In genomic region chr4:126890383-126890782, GRCh38 we compare ENCODE assay signal across 35 cellular contexts.
"Had no signal": no experiment of that assay in that cellular context is flagged by ENCODE, and none has a peak within 500 bp of the region (broad histone marks: within the 10 kb centered on the region; RNA-seq: fewer than 3 reads in every experiment).

No MANE protein-coding gene starts in this region.

- ATAC-seq: activated CD4-positive, CD25-positive, alpha-beta regulatory T cell treated with anti-CD3 and anti-CD28 coated beads, Interleukin-2, amount 50 U/mL, for 24 hours; activated CD8-positive, alpha-beta T cell treated with anti-CD3 and anti-CD28 coated beads for 36 hours; activated naive CD8-positive, alpha-beta T cell treated with anti-CD3 and anti-CD28 coated beads, Interleukin-2, amount 50 U/mL, for 24 hours; activated T-cell treated with anti-CD3 and anti-CD28 coated beads, Interleukin-2, amount 50 U/mL, for 4 hours; activated T-helper 17 cell treated with anti-CD3 and anti-CD28 coated beads, Interleukin-2, amount 50 U/mL, for 72 hours; gastrocnemius medialis; heart right ventricle; T-helper 17 cell had no signal

- H3K4me3 ChIP-seq: ascending aorta, breast epithelium, cardiac muscle cell, coronary artery, dorsolateral prefrontal cortex, esophagus muscularis mucosa, gastrocnemius medialis, heart right ventricle, hepatocyte had no signal

- H3K27me3 Mint-ChIP-seq: activated B cell treated with CpG ODN at 0.5 μM for 24 hours; activated CD8-positive, alpha-beta T cell treated with anti-CD3 and anti-CD28 coated beads for 36 hours; activated naive CD4-positive, alpha-beta T cell treated with anti-CD3 and anti-CD28 coated beads, Interleukin-2, amount 50 U/mL, for 24 hours; activated naive CD8-positive, alpha-beta T cell treated with anti-CD3 and anti-CD28 coated beads for 36 hours; activated naive CD8-positive, alpha-beta T cell treated with anti-CD3 and anti-CD28 coated beads, Interleukin-2, amount 50 U/mL, for 24 hours; activated T-helper 17 cell treated with anti-CD3 and anti-CD28 coated beads, Interleukin-2, amount 50 U/mL, for 72 hours; brain; dendritic cell treated with granulocyte-macrophage colony-stimulating factor and Interleukin-4, amounts not matched to agents 40 ng/mL and 50 ng/mL, for 4 days; T-helper 17 cell had no signal

- H3K9me3 ChIP-seq: ascending aorta, breast epithelium, esophagus muscularis mucosa had no signal

- H2AFZ ChIP-seq: hepatocyte had no signal

- H3K4me1 ChIP-seq: ascending aorta, breast epithelium, esophagus muscularis mucosa, gastrocnemius medialis, heart right ventricle had no signal

- H3K27ac ChIP-seq: ascending aorta, breast epithelium, cardiac muscle cell, coronary artery, dorsolateral prefrontal cortex, esophagus muscularis mucosa, gastrocnemius medialis, heart right ventricle, hepatocyte, WERI-Rb-1 had no signal

- H3K4me2 ChIP-seq: hepatocyte had no signal

- H3K36me3 Mint-ChIP-seq: activated naive CD4-positive, alpha-beta T cell treated with anti-CD3 and anti-CD28 coated beads, Interleukin-2, amount 50 U/mL, for 24 hours; activated naive CD8-positive, alpha-beta T cell treated with anti-CD3 and anti-CD28 coated beads for 36 hours; brain had no signal

- H3K79me2 ChIP-seq: hepatocyte had no signal

- H3K27ac Mint-ChIP-seq: activated B cell treated with CpG ODN at 0.5 μM for 24 hours; activated CD8-positive, alpha-beta T cell treated with anti-CD3 and anti-CD28 coated beads for 36 hours; activated naive CD4-positive, alpha-beta T cell treated with anti-CD3 and anti-CD28 coated beads for 36 hours; activated naive CD4-positive, alpha-beta T cell treated with anti-CD3 and anti-CD28 coated beads, Interleukin-2, amount 50 U/mL, for 24 hours; activated naive CD8-positive, alpha-beta T cell treated with anti-CD3 and anti-CD28 coated beads for 36 hours; activated naive CD8-positive, alpha-beta T cell treated with anti-CD3 and anti-CD28 coated beads, Interleukin-2, amount 50 U/mL, for 24 hours; activated T-helper 17 cell treated with anti-CD3 and anti-CD28 coated beads, Interleukin-2, amount 50 U/mL, for 72 hours; dendritic cell treated with granulocyte-macrophage colony-stimulating factor and Interleukin-4, amounts not matched to agents 40 ng/mL and 50 ng/mL, for 4 days; endodermal cell; T-helper 17 cell; T-helper 2 cell treated with Interferon-gamma antibody and Interleukin-4, amounts not matched to agents 5 μg/mL and 100 μg/mL, for 36 hours had no signal

- H3K27me3 ChIP-seq: ascending aorta, breast epithelium, cardiac muscle cell, dorsolateral prefrontal cortex, esophagus muscularis mucosa, gastrocnemius medialis, heart right ventricle, hepatocyte had no signal

- H3K4me3 Mint-ChIP-seq: activated B cell treated with CpG ODN at 0.5 μM for 24 hours; activated CD8-positive, alpha-beta T cell treated with anti-CD3 and anti-CD28 coated beads for 36 hours; activated naive CD4-positive, alpha-beta T cell treated with anti-CD3 and anti-CD28 coated beads for 36 hours; activated naive CD4-positive, alpha-beta T cell treated with anti-CD3 and anti-CD28 coated beads, Interleukin-2, amount 50 U/mL, for 24 hours; activated naive CD8-positive, alpha-beta T cell treated with anti-CD3 and anti-CD28 coated beads for 36 hours; activated naive CD8-positive, alpha-beta T cell treated with anti-CD3 and anti-CD28 coated beads, Interleukin-2, amount 50 U/mL, for 24 hours; activated T-cell treated with anti-CD3 and anti-CD28 coated beads, Interleukin-2, amount 50 U/mL, for 4 hours; activated T-helper 17 cell treated with anti-CD3 and anti-CD28 coated beads, Interleukin-2, amount 50 U/mL, for 72 hours; brain; dendritic cell treated with granulocyte-macrophage colony-stimulating factor and Interleukin-4, amounts not matched to agents 40 ng/mL and 50 ng/mL, for 4 days; endodermal cell; T-helper 17 cell; T-helper 2 cell treated with Interferon-gamma antibody and Interleukin-4, amounts not matched to agents 5 μg/mL and 100 μg/mL, for 36 hours had no signal

- DNase-seq: activated B cell treated with CpG ODN at 0.5 μM for 24 hours; activated CD4-positive, alpha-beta T cell treated with anti-CD3 and anti-CD28 coated beads for 48 hours; activated CD4-positive, alpha-beta T cell treated with anti-CD3 and anti-CD28 coated beads, Interleukin-2, amount 50 U/mL, for 1 hour; activated CD4-positive, alpha-beta T cell treated with anti-CD3 and anti-CD28 coated beads, Interleukin-2, amount 50 U/mL, for 48 hours; activated CD8-positive, alpha-beta memory T cell treated with anti-CD3 and anti-CD28 coated beads for 24 hours; activated CD8-positive, alpha-beta T cell treated with anti-CD3 and anti-CD28 coated beads for 36 hours; activated effector memory CD4-positive, alpha-beta T cell treated with anti-CD3 and anti-CD28 coated beads, Interleukin-2, amount 50 U/mL, for 16 hours; activated naive CD4-positive, alpha-beta T cell treated with anti-CD3 and anti-CD28 coated beads for 36 hours; activated naive CD8-positive, alpha-beta T cell treated with anti-CD3 and anti-CD28 coated beads for 36 hours; activated naive CD8-positive, alpha-beta T cell treated with anti-CD3 and anti-CD28 coated beads, Interleukin-2, amount 50 U/mL, for 24 hours; activated T-cell treated with anti-CD3 and anti-CD28 coated beads, Interleukin-2, amount 50 U/mL, for 4 hours; central memory CD4-positive, alpha-beta T cell; cerebellar nuclear complex; dorsolateral prefrontal cortex; effector memory CD4-positive, alpha-beta T cell; erythroblast; gastrocnemius medialis; heart right ventricle; T-helper 1 cell; T-helper 17 cell; T1000; WERI-Rb-1 had no signal

- H3K4me1 Mint-ChIP-seq: activated B cell treated with CpG ODN at 0.5 μM for 24 hours; activated naive CD4-positive, alpha-beta T cell treated with anti-CD3 and anti-CD28 coated beads, Interleukin-2, amount 50 U/mL, for 24 hours; activated naive CD8-positive, alpha-beta T cell treated with anti-CD3 and anti-CD28 coated beads for 36 hours; activated naive CD8-positive, alpha-beta T cell treated with anti-CD3 and anti-CD28 coated beads, Interleukin-2, amount 50 U/mL, for 24 hours; activated T-helper 17 cell treated with anti-CD3 and anti-CD28 coated beads, Interleukin-2, amount 50 U/mL, for 72 hours; T-helper 17 cell had no signal

- H3K36me3 ChIP-seq: ascending aorta, breast epithelium, cardiac muscle cell, esophagus muscularis mucosa, gastrocnemius medialis, heart right ventricle, WERI-Rb-1 had no signal

- H3K9me3 Mint-ChIP-seq: activated naive CD8-positive, alpha-beta T cell treated with anti-CD3 and anti-CD28 coated beads, Interleukin-2, amount 50 U/mL, for 24 hours; endodermal cell had no signal
